ENCODE assay signal across 8 cellular contexts in the genomic region with DNA sequence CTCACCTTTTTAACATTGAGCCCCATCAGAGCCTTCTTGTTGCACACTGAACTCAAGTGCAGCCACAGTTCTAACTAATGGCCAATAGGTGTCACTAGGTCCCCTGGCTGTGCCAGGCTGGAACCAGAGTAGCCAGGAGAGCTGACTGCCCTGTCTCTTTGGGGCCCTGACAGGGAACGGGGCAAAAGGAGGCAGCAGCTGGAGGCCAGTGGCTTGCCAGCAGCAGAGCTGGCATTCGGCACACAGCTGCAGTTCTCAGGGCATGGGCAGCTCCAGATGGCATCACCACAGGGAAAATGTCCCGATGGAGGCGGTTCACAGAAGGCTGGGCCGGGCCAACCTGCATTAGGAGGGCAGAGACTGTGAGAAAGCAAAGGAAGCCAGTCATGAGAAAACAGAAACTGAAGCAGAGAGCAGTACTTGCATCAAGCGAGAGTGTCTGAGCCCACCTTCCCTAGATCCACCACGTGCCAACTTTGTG.
DNase-seq lines count a peak whose midpoint lies in the region; ATAC-seq, FAIRE-seq and TF ChIP-seq lines count a peak whose summit lies in the region.

No MANE protein-coding gene starts in this region.

- H4K5ac ChIP-seq in H1 (ENCODE audit: insufficient read length, low read depth, low read length): no peak overlapping the region

- WGBS in H1 (ENCODE audit: extremely low coverage in 1 of 2, insufficient coverage in 1 of 2, insufficient read length in 1 of 2, insufficient replicate concordance in 2 of 2, low coverage in 1 of 2, low lambda C conversion rate in 2 of 2, missing lambda C conversion rate in 1 of 2), 2 experiments: 69% methylated on average over 7 of the region's 7 CpGs; no CpG with 5 or more reads in 1 of the 2 experiments

- no peak overlapping the region for H3K9ac ChIP-seq in OCI-LY1 (ENCODE audit: low read length)
- no peak overlapping the region for H3K9ac ChIP-seq in H1 (replicated peaks in 1 of 4; ENCODE audit: extremely low read depth in 1 of 4, low read depth in 3 of 4, low read length in 3 of 4)

- H3K79me2 ChIP-seq in OCI-LY1 (ENCODE audit: insufficient read depth, low read length): no peaks in the 10 kb centered on the region
- H3K79me2 ChIP-seq in H1 (ENCODE audit: control insufficient read depth in 1 of 2, insufficient read depth in 2 of 2, low read length in 2 of 2): no peaks in the 10 kb centered on the region
- no peaks in the 10 kb centered on the region for H3K79me2 ChIP-seq in osteoblast (ENCODE audit: insufficient read depth, low read length)

- no peaks in the 10 kb centered on the region for H4K20me1 ChIP-seq in OCI-LY1 (ENCODE audit: insufficient read depth, low read length)
- no peaks in the 10 kb centered on the region for H4K20me1 ChIP-seq in H1 (replicated peaks in 1 of 2; ENCODE audit: control insufficient read depth in 1 of 2, insufficient read depth in 2 of 2, low read length in 2 of 2)
- H4K20me1 ChIP-seq in osteoblast (ENCODE audit: insufficient read depth, low read length): no peaks in the 10 kb centered on the region

- H3K9me3 Mint-ChIP-seq in activated CD4-positive, alpha-beta memory T cell treated with anti-CD3 and anti-CD28 coated beads, Interleukin-2, amount 10 ng/mL, durations not matched to agents 7 days and 5 days: no peaks in the 10 kb centered on the region

- H3K36me3 ChIP-seq in OCI-LY1 (ENCODE audit: insufficient read depth, low read length): no peaks in the 10 kb centered on the region
- no peaks in the 10 kb centered on the region for H3K36me3 ChIP-seq in H1 (ENCODE audit: control insufficient read depth in 2 of 4, insufficient read depth in 4 of 4, low read length in 3 of 4)
- no peaks in the 10 kb centered on the region for H3K36me3 ChIP-seq in osteoblast (ENCODE audit: insufficient read depth, low read length)

- H2BK20ac ChIP-seq in H1 (ENCODE audit: low read length): no peak overlapping the region

- no peak overlapping the region for H3K14ac ChIP-seq in H1 (ENCODE audit: insufficient read length)

- peak; percentile 72 to 81 for TF ChIP-seq RAD21 in H1 (IDR thresholded peaks at IDR 0.05 in 1 of 2, conservative IDR thresholded peaks at IDR 0.05 in 1 of 2; ENCODE audit: low read depth in 2 of 2, low read length in 2 of 2)

- peak; percentile 66 for ATAC-seq in HG02852 (IDR thresholded peaks at IDR 0.05; ENCODE audit: unreplicated experiment)

- H3K4me2 ChIP-seq in OCI-LY1 (ENCODE audit: low read length): no peak overlapping the region
- no peak overlapping the region for H3K4me2 ChIP-seq in H1 (ENCODE audit: insufficient read depth in 1 of 2, low read depth in 2 of 2, low read length in 2 of 2)
- H3K4me2 ChIP-seq in osteoblast (ENCODE audit: insufficient read depth, low read length): no peak overlapping the region

- no peaks in the 10 kb centered on the region for H3K23me2 ChIP-seq in H1 (ENCODE audit: low read depth, low read length)

- no peak overlapping the region for H3K23ac ChIP-seq in H1 (ENCODE audit: insufficient read length)

- H3K18ac ChIP-seq in H1 (ENCODE audit: extremely low read depth, low read length): no peak overlapping the region

- no peaks in the 10 kb centered on the region for H3K9me2 ChIP-seq in OCI-LY1 (ENCODE audit: low read depth, low read length)

- no peak overlapping the region for H3K4ac ChIP-seq in H1 (replicated peaks; ENCODE audit: insufficient read length, low read depth, low read length)

- in situ Hi-C loops in ACHN (cut with HindIII; ENCODE audit: low pct_ligation_motif_present, low pct_unique_long_range_greater_than_20kb, low sequenced_read_pairs): no loop called here

- H3K27ac ChIP-seq in OCI-LY1 (ENCODE audit: low read depth, low read length, poor library complexity, severe bottlenecking) (no peak overlapping the region), H1 (ENCODE audit: low read depth, low read length) (no peak overlapping the region), osteoblast (ENCODE audit: low read depth, low read length) (no peak overlapping the region)

- H4K91ac ChIP-seq in H1 (replicated peaks; ENCODE audit: insufficient read length, low read length): no peak overlapping the region

- no peak overlapping the region for H2AFZ ChIP-seq in OCI-LY1 (ENCODE audit: low read length)
- peak overlapping the region; percentile 74; the same call in 1 of the 2 replicates for H2AFZ ChIP-seq in H1 (ENCODE audit: low read length)
- H2AFZ ChIP-seq in osteoblast (ENCODE audit: low read length): peak overlapping the region; percentile 65

- no peak overlapping the region for H2BK5ac ChIP-seq in H1 (ENCODE audit: low read depth, low read length)

- no peak overlapping the region for H2AK5ac ChIP-seq in H1 (ENCODE audit: low read depth, low read length)

- no peak overlapping the region for H2BK120ac ChIP-seq in H1 (replicated peaks; ENCODE audit: low read depth, low read length)

- no peak overlapping the region for H2BK15ac ChIP-seq in H1 (ENCODE audit: low read length)

- no peak overlapping the region for H3K56ac ChIP-seq in H1 (replicated peaks; ENCODE audit: insufficient read length, low read depth, low read length)

- TF ChIP-seq EP300 in H1 (IDR thresholded peaks at IDR 0.05; ENCODE audit: borderline replicate concordance in 1 of 2, low read depth in 2 of 2, low read length in 2 of 2): no peak

- H3F3A ChIP-seq in OCI-LY1 (ENCODE audit: insufficient read depth, low read length): no peaks in the 10 kb centered on the region

- no peaks in the 10 kb centered on the region for H3K79me1 ChIP-seq in H1 (ENCODE audit: low read depth, low read length)

- H3K27ac Mint-ChIP-seq in activated CD4-positive, alpha-beta memory T cell treated with anti-CD3 and anti-CD28 coated beads, Interleukin-2, amount 10 ng/mL, durations not matched to agents 7 days and 5 days: no peak overlapping the region

- H3K4me3 Mint-ChIP-seq in activated CD4-positive, alpha-beta memory T cell treated with anti-CD3 and anti-CD28 coated beads, Interleukin-2, amount 10 ng/mL, durations not matched to agents 7 days and 5 days: no peak overlapping the region

- CTCF ChIA-PET in H1 (lab: Charles Lee; ENCODE audit: partially characterized antibody): interaction anchor here (0.8 to 1.9 kb wide), 28 partner anchors 8 to 410 kb away, joined by 3 to 22 read pairs (median 4); no protein-coding TSS in a partner anchor
- CTCF ChIA-PET in activated CD4-positive, alpha-beta memory T cell treated with anti-CD3 and anti-CD28 coated beads, Interleukin-2, amount 10 ng/mL, durations not matched to agents 7 days and 5 days (lab: Charles Lee): interaction anchor here (0.6 to 1.1 kb wide), 4 partner anchors 10 to 197 kb away, joined by 3 to 4 read pairs (median 3); no protein-coding TSS in a partner anchor

- DNase-seq in ACHN (peak; percentile 51), GM12864 (ENCODE audit: low read depth) (peak; percentile 24), H1 (ENCODE audit: low read depth in 1 of 2, low spot score in 2 of 2) (peak; percentile 33 to 57), osteoblast (ENCODE audit: insufficient read length, low spot score, missing footprints) (peak; percentile 88)
- no peak for DNase-seq in stimulated activated CD4-positive, alpha-beta T cell treated with anti-CD3 and anti-CD28 coated beads, Interleukin-4, amount 100 ng/mL, for 4 hours
- DNase-seq in activated CD4-positive, alpha-beta memory T cell treated with anti-CD3 and anti-CD28 coated beads, Interleukin-2, amount 10 ng/mL, durations not matched to agents 7 days and 5 days: no peak

- peak; percentile 79 for TF ChIP-seq CTCF in GM12864 (IDR thresholded peaks at IDR 0.05; ENCODE audit: low read depth, low read length, missing control alignments)
- peak; percentile 68 for TF ChIP-seq CTCF in OCI-LY1 (IDR thresholded peaks at IDR 0.05; ENCODE audit: low read length)
- TF ChIP-seq CTCF in H1 (IDR thresholded peaks at IDR 0.05; ENCODE audit: control extremely low read depth in 1 of 3, insufficient read depth in 1 of 3, low read depth in 1 of 3, low read length in 3 of 3): peak; percentile 67 to 85 (median 68)
- TF ChIP-seq CTCF in osteoblast (IDR thresholded peaks at IDR 0.05; ENCODE audit: extremely low read depth, low read depth, low read length): peak; percentile 69

- H3K4me1 ChIP-seq in OCI-LY1 (ENCODE audit: insufficient read depth, low read length, severe bottlenecking) (no peaks in the 10 kb centered on the region), H1 (replicated peaks in 1 of 4; ENCODE audit: control insufficient read depth in 3 of 4, insufficient read depth in 4 of 4, low read length in 3 of 4) (0 out of 7 replicates have a peak, but pooled peaks cover 0 to 4% (median 0%) of the 10 kb centered on the region in 4 experiments), osteoblast (ENCODE audit: insufficient read depth, low read length) (peaks cover 4% of the 10 kb centered on the region)

- H3K4me3 ChIP-seq in GM12864 (ENCODE audit: low read depth, low read length) (no peak overlapping the region), OCI-LY1 (ENCODE audit: low read depth, low read length, poor library complexity, severe bottlenecking) (no peak overlapping the region), H1 (ENCODE audit: extremely low read depth in 1 of 4, insufficient read depth in 2 of 4, low read depth in 3 of 4, low read length in 4 of 4) (no peak overlapping the region), osteoblast (ENCODE audit: insufficient read depth, low read length) (no peak overlapping the region)

- H2BK12ac ChIP-seq in H1 (ENCODE audit: low read depth, low read length): no peak overlapping the region

- no peaks in the 10 kb centered on the region for H3K4me1 Mint-ChIP-seq in activated CD4-positive, alpha-beta memory T cell treated with anti-CD3 and anti-CD28 coated beads, Interleukin-2, amount 10 ng/mL, durations not matched to agents 7 days and 5 days

- no peak for FAIRE-seq in H1 (lab: Jason Lieb, UNC)

- POLR2A ChIA-PET in H1 (lab: Charles Lee; ENCODE audit: partially characterized antibody): no interaction called here
- POLR2A ChIA-PET in activated CD4-positive, alpha-beta memory T cell treated with anti-CD3 and anti-CD28 coated beads, Interleukin-2, amount 10 ng/mL, durations not matched to agents 7 days and 5 days (lab: Charles Lee): no interaction called here

- no peak for TF ChIP-seq POLR2A in H1 (IDR thresholded peaks at IDR 0.05; ENCODE audit: control extremely low read depth in 1 of 2, low read depth in 2 of 2, low read length in 2 of 2)

- no peaks in the 10 kb centered on the region for H3K36me3 Mint-ChIP-seq in activated CD4-positive, alpha-beta memory T cell treated with anti-CD3 and anti-CD28 coated beads, Interleukin-2, amount 10 ng/mL, durations not matched to agents 7 days and 5 days (ENCODE audit: low read depth)

- H3K27me3 ChIP-seq in OCI-LY1 (ENCODE audit: insufficient read depth, low read length): peaks cover 4% of the 10 kb centered on the region; the same call in 1 of the 2 replicates
- H3K27me3 ChIP-seq in H1 (replicated peaks in 1 of 4; ENCODE audit: control insufficient read depth in 3 of 4, extremely low read depth in 1 of 4, insufficient read depth in 3 of 4, low read length in 3 of 4): no peaks in the 10 kb centered on the region
- no peaks in the 10 kb centered on the region for H3K27me3 ChIP-seq in osteoblast (ENCODE audit: insufficient read depth, low read length)

- H3K9me3 ChIP-seq in OCI-LY1 (ENCODE audit: low read length) (0 out of 2 replicates have a peak, but pooled peaks cover 3% of the 10 kb centered on the region), H1 (ENCODE audit: insufficient read depth in 2 of 2, low read depth in 1 of 2, low read length in 1 of 2) (no peaks in the 10 kb centered on the region), osteoblast (ENCODE audit: low read depth, low read length) (no peaks in the 10 kb centered on the region)

- H4K8ac ChIP-seq in H1 (ENCODE audit: extremely low read depth, insufficient read depth, low read length): no peak overlapping the region

- peaks cover 12% of the 10 kb centered on the region for H3K27me3 Mint-ChIP-seq in activated CD4-positive, alpha-beta memory T cell treated with anti-CD3 and anti-CD28 coated beads, Interleukin-2, amount 10 ng/mL, durations not matched to agents 7 days and 5 days

Comparison
In these comparisons a context has a peak if more than half of its experiments do, and no peak if none do; other contexts are left out.
1. DNase-seq: peak in ACHN (single experiment), GM12864 (single experiment), H1 (2 of 2) and osteoblast (single experiment); none in stimulated activated CD4-positive, alpha-beta T cell treated with anti-CD3 and anti-CD28 coated beads, Interleukin-4, amount 100 ng/mL, for 4 hours (0 of 2) and activated CD4-positive, alpha-beta memory T cell treated with anti-CD3 and anti-CD28 coated beads, Interleukin-2, amount 10 ng/mL, durations not matched to agents 7 days and 5 days (single experiment).
2. Peak in every context shown above with its lines, with median percentiles within 50 percentile points of each other: CTCF ChIP-seq.